In genomic region chr4:7786517-7786916, GRCh38 we compare ENCODE assay signal across 20 cellular contexts.
DNase-seq lines count a peak whose midpoint lies in the region; ATAC-seq and TF ChIP-seq lines count a peak whose summit lies in the region.
"Had no signal": no experiment of that assay in that cellular context is flagged by ENCODE, and none has a peak within 500 bp of the region (broad histone marks: within the 10 kb centered on the region; RNA-seq: fewer than 3 reads in every experiment).

No MANE protein-coding gene starts in this region.

- H3K27ac ChIP-seq in spleen (no peak overlapping the region), right lobe of liver (no peak overlapping the region)
- H3K27ac ChIP-seq: RWPE1 had no signal

- peak overlapping the region; percentile 93 for H3K27ac Mint-ChIP-seq in activated CD4-positive, alpha-beta memory T cell treated with anti-CD3 and anti-CD28 coated beads for 36 hours
- H3K27ac Mint-ChIP-seq in activated CD4-positive, alpha-beta memory T cell treated with anti-CD3 and anti-CD28 coated beads, Interleukin-2, amount 10 ng/mL, durations not matched to agents 7 days and 5 days = no peak overlapping the region
- H3K27ac Mint-ChIP-seq in T-helper 17 cell = peak overlapping the region; percentile 85

- TF ChIP-seq POLR2A in spleen (IDR thresholded peaks at IDR 0.05) = no peak
- no peak for TF ChIP-seq POLR2A in right lobe of liver (IDR thresholded peaks at IDR 0.05)

- H3K4me3 Mint-ChIP-seq in activated CD4-positive, alpha-beta memory T cell treated with anti-CD3 and anti-CD28 coated beads for 36 hours = no peak overlapping the region
- no peak overlapping the region for H3K4me3 Mint-ChIP-seq in activated CD4-positive, alpha-beta memory T cell treated with anti-CD3 and anti-CD28 coated beads, Interleukin-2, amount 10 ng/mL, durations not matched to agents 7 days and 5 days
- no peak overlapping the region for H3K4me3 Mint-ChIP-seq in T-helper 17 cell

- H3K4me3 ChIP-seq in mucosa of descending colon = no peak overlapping the region
- H3K4me3 ChIP-seq in spleen = no peak overlapping the region
- no peak overlapping the region for H3K4me3 ChIP-seq in right lobe of liver
- H3K4me3 ChIP-seq: MG63 had no signal

- no peaks in the 10 kb centered on the region for H3K9me3 Mint-ChIP-seq in activated CD4-positive, alpha-beta memory T cell treated with anti-CD3 and anti-CD28 coated beads for 36 hours
- no peaks in the 10 kb centered on the region for H3K9me3 Mint-ChIP-seq in activated CD4-positive, alpha-beta memory T cell treated with anti-CD3 and anti-CD28 coated beads, Interleukin-2, amount 10 ng/mL, durations not matched to agents 7 days and 5 days

- TF ChIP-seq CTCF in mucosa of descending colon (IDR thresholded peaks at IDR 0.05) = no peak
- TF ChIP-seq CTCF in spleen (IDR thresholded peaks at IDR 0.05 in 8 of 11, conservative IDR thresholded peaks at IDR 0.05 in 3 of 11) = no peak
- TF ChIP-seq CTCF in right lobe of liver (IDR thresholded peaks at IDR 0.05) = no peak

- intact Hi-C loops in activated CD4-positive, alpha-beta memory T cell treated with anti-CD3 and anti-CD28 coated beads for 36 hours (cut with micrococcal nuclease) = no loop called here
- intact Hi-C loops in mucosa of descending colon (cut with DNase I, micrococcal nuclease) (no loop called here), spleen (cut with DNase I; ENCODE audit: low total_unique reads) (no loop called here), right lobe of liver (cut with DNase I) (no loop called here)

- H3K36me3 ChIP-seq in mucosa of descending colon (ENCODE audit: low read depth) (no peaks in the 10 kb centered on the region), spleen (peaks cover 0 to 27% (median 0%) of the 10 kb centered on the region in 6 donors), right lobe of liver (no peaks in the 10 kb centered on the region)

- ATAC-seq in T-helper 17 cell (no peak), mucosa of descending colon (peak; percentile 15), right lobe of liver (no peak)
- ATAC-seq: HCT116, Panc1 had no signal

- CTCF ChIA-PET in activated CD4-positive, alpha-beta memory T cell treated with anti-CD3 and anti-CD28 coated beads for 36 hours (lab: Charles Lee) = interaction anchor here (0.8 kb wide), 1 partner anchor 16 kb away, joined by 3 read pairs; no protein-coding TSS in a partner anchor
- CTCF ChIA-PET in activated CD4-positive, alpha-beta memory T cell treated with anti-CD3 and anti-CD28 coated beads, Interleukin-2, amount 10 ng/mL, durations not matched to agents 7 days and 5 days (lab: Charles Lee) = no interaction called here

- peaks cover 62% of the 10 kb centered on the region for H3K4me1 Mint-ChIP-seq in activated CD4-positive, alpha-beta memory T cell treated with anti-CD3 and anti-CD28 coated beads for 36 hours (ENCODE audit: low read depth)
- peaks cover 46% of the 10 kb centered on the region for H3K4me1 Mint-ChIP-seq in activated CD4-positive, alpha-beta memory T cell treated with anti-CD3 and anti-CD28 coated beads, Interleukin-2, amount 10 ng/mL, durations not matched to agents 7 days and 5 days
- H3K4me1 Mint-ChIP-seq in T-helper 17 cell = peaks cover 29% of the 10 kb centered on the region

- WGBS in spleen, 5 donors = 86 to 96% (median 94%) methylated on average over 10 of the region's 10 CpGs
- 86% methylated on average over 9 of the region's 10 CpGs for WGBS in right lobe of liver (ENCODE audit: insufficient coverage, low coverage, low lambda C conversion rate, missing lambda C conversion rate)

- peaks cover 10% of the 10 kb centered on the region for H3K4me1 ChIP-seq in mucosa of descending colon (ENCODE audit: low read depth)
- peaks cover under 1 to 18% (median 10%) of the 10 kb centered on the region in 6 donors for H3K4me1 ChIP-seq in spleen
- H3K4me1 ChIP-seq in right lobe of liver = no peaks in the 10 kb centered on the region

- POLR2A ChIA-PET in activated CD4-positive, alpha-beta memory T cell treated with anti-CD3 and anti-CD28 coated beads for 36 hours (lab: Charles Lee) = no interaction called here
- POLR2A ChIA-PET in activated CD4-positive, alpha-beta memory T cell treated with anti-CD3 and anti-CD28 coated beads, Interleukin-2, amount 10 ng/mL, durations not matched to agents 7 days and 5 days (lab: Charles Lee) = no interaction called here

- H3K9me3 ChIP-seq in T-helper 17 cell (ENCODE audit: control insufficient read depth, low read length, poor library complexity, severe bottlenecking) (no peaks in the 10 kb centered on the region), mucosa of descending colon (no peaks in the 10 kb centered on the region), spleen (no peaks in the 10 kb centered on the region), right lobe of liver (no peaks in the 10 kb centered on the region)
- H3K9me3 ChIP-seq: MG63 had no signal

- peaks cover 33% of the 10 kb centered on the region for H3K36me3 Mint-ChIP-seq in activated CD4-positive, alpha-beta memory T cell treated with anti-CD3 and anti-CD28 coated beads for 36 hours
- no peaks in the 10 kb centered on the region for H3K36me3 Mint-ChIP-seq in activated CD4-positive, alpha-beta memory T cell treated with anti-CD3 and anti-CD28 coated beads, Interleukin-2, amount 10 ng/mL, durations not matched to agents 7 days and 5 days (ENCODE audit: low read depth)
- no peaks in the 10 kb centered on the region for H3K36me3 Mint-ChIP-seq in T-helper 17 cell (ENCODE audit: low read depth)

- H3K27me3 ChIP-seq in spleen (replicated peaks in 1 of 7) = no peaks in the 10 kb centered on the region
- no peaks in the 10 kb centered on the region for H3K27me3 ChIP-seq in right lobe of liver
- H3K27me3 ChIP-seq: MG63 had no signal

- no peaks in the 10 kb centered on the region for H3K27me3 Mint-ChIP-seq in activated CD4-positive, alpha-beta memory T cell treated with anti-CD3 and anti-CD28 coated beads for 36 hours
- H3K27me3 Mint-ChIP-seq in activated CD4-positive, alpha-beta memory T cell treated with anti-CD3 and anti-CD28 coated beads, Interleukin-2, amount 10 ng/mL, durations not matched to agents 7 days and 5 days = no peaks in the 10 kb centered on the region
- no peaks in the 10 kb centered on the region for H3K27me3 Mint-ChIP-seq in T-helper 17 cell

- no peak for DNase-seq in activated CD4-positive, alpha-beta memory T cell treated with anti-CD3 and anti-CD28 coated beads for 36 hours
- no peak for DNase-seq in activated CD4-positive, alpha-beta memory T cell treated with anti-CD3 and anti-CD28 coated beads, Interleukin-2, amount 10 ng/mL, durations not matched to agents 7 days and 5 days
- no peak for DNase-seq in T-helper 17 cell
- no peak for DNase-seq in mucosa of descending colon
- DNase-seq in spleen = peak; percentile 24
- no peak for DNase-seq in NCI-H774 (lab: John Stamatoyannopoulos, UW)
- no peak for DNase-seq in right lobe of liver
- DNase-seq in DMS53 (lab: John Stamatoyannopoulos, UW) = no peak
- DNase-seq: 8988T, Calu3, DND-41, KBM-7, MG63, NCI-H2029 treated with DMSO at 0.1 percent for 48 hours, NCI-H2227 treated with DMSO at 0.1 percent for 48 hours, NCI-H526 treated with DMSO at 0.1 percent for 48 hours, SHP77 treated with DMSO at 0.1 percent for 48 hours had no signal
